8 cellular contexts compared by ENCODE assay signal in genomic region chr19:14516746-14517438, GRCh38. TPM values are rescaled to one million over a fixed set of nuclear protein-coding genes. Genes with fewer than 3 reads are reported as not detected.
A peak's percentile ranks its signal among the peaks of the same experiment; 100 is the strongest.
DNase-seq lines count a peak whose midpoint lies in the region; ATAC-seq and TF ChIP-seq lines count a peak whose summit lies in the region.

No MANE protein-coding gene starts in this region.

- H3K4me3 ChIP-seq in GM12875 (ENCODE audit: low read depth, low read length) (peak overlapping the region; percentile 73), RWPE2 (ENCODE audit: severe bottlenecking) (peak overlapping the region; percentile 80), epithelial cell of proximal tubule (ENCODE audit: low read depth, low read length) (peak overlapping the region; percentile 82), trophoblast cell (ENCODE audit: low read depth, low read length) (peak overlapping the region; percentile 100)

- TF ChIP-seq CTCF in GM12875 (IDR thresholded peaks at IDR 0.05; ENCODE audit: borderline replicate concordance, insufficient read depth, low read depth, low read length): no peak
- TF ChIP-seq CTCF in RWPE2 (IDR thresholded peaks at IDR 0.05; ENCODE audit: poor library complexity, severe bottlenecking): no peak
- TF ChIP-seq CTCF in epithelial cell of proximal tubule (conservative IDR thresholded peaks at IDR 0.05; ENCODE audit: low read depth, low read length): no peak

- H3K9ac ChIP-seq in trophoblast cell (ENCODE audit: low read length): peak overlapping the region; percentile 18

- no peaks in the 10 kb centered on the region for H3K9me3 ChIP-seq in RWPE2 (ENCODE audit: severe bottlenecking)
- no peaks in the 10 kb centered on the region for H3K9me3 ChIP-seq in trophoblast cell (ENCODE audit: insufficient read depth, low read depth, low read length)

- peak overlapping the region; percentile 34 for H3K18ac ChIP-seq in trophoblast cell (ENCODE audit: low read length)

- no peak overlapping the region for H2BK12ac ChIP-seq in trophoblast cell (ENCODE audit: low read length)

- no peak overlapping the region for H2BK120ac ChIP-seq in trophoblast cell (ENCODE audit: insufficient read depth, low read length, poor library complexity)

- H4K12ac ChIP-seq in trophoblast cell (ENCODE audit: low read depth, low read length): no peak overlapping the region

- H3K27ac ChIP-seq in RWPE2 (ENCODE audit: poor library complexity, severe bottlenecking): peak overlapping the region; percentile 98
- no peak overlapping the region for H3K27ac ChIP-seq in trophoblast cell (ENCODE audit: low read depth, low read length)

- H2AFZ ChIP-seq in trophoblast cell (ENCODE audit: insufficient read depth, low read length, poor library complexity): no peak overlapping the region

- no CpG with 5 or more reads among the region's 22 CpGs for WGBS in trophoblast cell (ENCODE audit: extremely low coverage, insufficient coverage, insufficient read length)

- H3K36me3 ChIP-seq in RWPE2 (ENCODE audit: low read depth) (peaks cover 35% of the 10 kb centered on the region), trophoblast cell (ENCODE audit: control insufficient read depth in 1 of 2, insufficient read depth in 2 of 2, low read length in 2 of 2) (peaks cover 25 to 28% of the 10 kb centered on the region in 2 experiments)

- peak overlapping the region; percentile 87 for H3K4ac ChIP-seq in trophoblast cell (ENCODE audit: low read depth, low read length)

- H4K8ac ChIP-seq in trophoblast cell (ENCODE audit: low read depth, low read length): no peak overlapping the region

- H4K91ac ChIP-seq in trophoblast cell (ENCODE audit: low read depth, low read length): no peak overlapping the region

- H3K4me1 ChIP-seq in RWPE2 (ENCODE audit: insufficient read depth, poor library complexity, severe bottlenecking): peaks cover 18% of the 10 kb centered on the region
- peaks cover 10 to 13% of the 10 kb centered on the region in 2 experiments for H3K4me1 ChIP-seq in trophoblast cell (ENCODE audit: control insufficient read depth in 1 of 2, insufficient read depth in 2 of 2, low read length in 2 of 2)

- H3K4me2 ChIP-seq in trophoblast cell (ENCODE audit: low read length): peak overlapping the region; percentile 74

- no peak for DNase-seq in RWPE2 (ENCODE audit: low spot score)
- no peak for DNase-seq in epithelial cell of proximal tubule (ENCODE audit: low read depth)
- peak in 1 of 2 donors; percentile 21 for DNase-seq in trophoblast cell
- DNase-seq in dedifferentiated amniotic fluid mesenchymal stem cell (ENCODE audit: extremely low spot score): no peak
- DNase-seq in RKO (ENCODE audit: low spot score): no peak
- no peak for DNase-seq in GM19240 (ENCODE audit: insufficient read length, low spot score)

- ATAC-seq in RWPE2 (ENCODE audit: low read depth) (no peak), GM18511 (IDR thresholded peaks at IDR 0.05; ENCODE audit: unreplicated experiment) (no peak)

- no peaks in the 10 kb centered on the region for H3K27me3 ChIP-seq in RWPE2 (ENCODE audit: insufficient read depth, poor library complexity, severe bottlenecking)
- no peaks in the 10 kb centered on the region for H3K27me3 ChIP-seq in trophoblast cell (ENCODE audit: insufficient read depth, low read length)

- H3K79me2 ChIP-seq in trophoblast cell (ENCODE audit: control insufficient read depth, insufficient read depth, low read length, poor library complexity): peaks cover 18% of the 10 kb centered on the region

- no peak overlapping the region for H2BK5ac ChIP-seq in trophoblast cell (ENCODE audit: low read depth, low read length, poor library complexity)

- H2AK5ac ChIP-seq in trophoblast cell (ENCODE audit: low read length): no peak overlapping the region

- peaks cover 13% of the 10 kb centered on the region for H3K79me1 ChIP-seq in trophoblast cell (ENCODE audit: low read length)

- H3K14ac ChIP-seq in trophoblast cell (ENCODE audit: low read length): no peak overlapping the region

- H3K23ac ChIP-seq in trophoblast cell (ENCODE audit: low read length): no peak overlapping the region

RNA-seq across cellular contexts. Expression of gene DNAJB1, which starts 1.3 kb away (rescaled TPM):
- 83.3 and 116 TPM in 2 replicates for total RNA-seq in epithelial cell of proximal tubule
- 61.8 and 62.4 TPM in 2 replicates for polyA plus RNA-seq in trophoblast cell (2013)

RNA-seq across cellular contexts. Expression of gene TECR, which starts 12.5 kb away (rescaled TPM):
- 57.7 and 95.3 TPM in 2 replicates for total RNA-seq in epithelial cell of proximal tubule
- 261 and 265 TPM in 2 replicates for polyA plus RNA-seq in trophoblast cell (2013)

RNA-seq across cellular contexts. Expression of gene GIPC1, which starts 21.0 kb away (rescaled TPM):
- 208 and 218 TPM in 2 replicates for total RNA-seq in epithelial cell of proximal tubule
- 67.2 and 69.0 TPM in 2 replicates for polyA plus RNA-seq in trophoblast cell (2013)

RNA-seq across cellular contexts. Expression of gene PTGER1, which starts 41.7 kb away (rescaled TPM):
- 4.5 and 16.4 TPM in 2 replicates for total RNA-seq in epithelial cell of proximal tubule
- polyA plus RNA-seq in trophoblast cell (2013): 0.05 TPM in 1 of 2 replicates, not detected in the other

RNA-seq across cellular contexts. Expression of gene NDUFB7, which starts 55.0 kb away (rescaled TPM):
- total RNA-seq in epithelial cell of proximal tubule: 400 and 402 TPM in 2 replicates
- 157 and 159 TPM in 2 replicates for polyA plus RNA-seq in trophoblast cell (2013)
